ENCODE assay signal across 17 cellular contexts in genomic region chr1:231924183-231924582, GRCh38.
DNase-seq lines count a peak whose midpoint lies in the region; ATAC-seq and TF ChIP-seq lines count a peak whose summit lies in the region.
"Had no signal": no experiment of that assay in that cellular context is flagged by ENCODE, and none has a peak within 500 bp of the region (broad histone marks: within the 10 kb centered on the region; RNA-seq: fewer than 3 reads in every experiment).

No MANE protein-coding gene starts in this region.

- intact Hi-C loops in left ventricle myocardium inferior (cut with micrococcal nuclease) = no loop called here
- intact Hi-C loops in Right ventricle myocardium superior (cut with DNase I) = no loop called here

- peaks cover 79% of the 10 kb centered on the region for H3K4me1 ChIP-seq in left ventricle myocardium inferior
- H3K4me1 ChIP-seq in CD8-positive, alpha-beta memory T cell (ENCODE audit: insufficient read depth, low read length) = peaks cover 15% of the 10 kb centered on the region
- H3K4me1 ChIP-seq: uterus had no signal

- H3K4me3 ChIP-seq in left ventricle myocardium inferior = no peak overlapping the region
- H3K4me3 ChIP-seq in CD8-positive, alpha-beta memory T cell (ENCODE audit: low read length) = no peak overlapping the region
- H3K4me3 ChIP-seq: K562, SK-N-MC, uterus had no signal

- H3K27me3 ChIP-seq in left ventricle myocardium inferior (ENCODE audit: low read depth) = no peaks in the 10 kb centered on the region
- no peaks in the 10 kb centered on the region for H3K27me3 ChIP-seq in CD8-positive, alpha-beta memory T cell (ENCODE audit: insufficient read depth, low read length, poor library complexity, severe bottlenecking)
- H3K27me3 ChIP-seq: uterus had no signal

- H3K27ac Mint-ChIP-seq in CD8-positive, alpha-beta memory T cell = no peak overlapping the region
- H3K27ac Mint-ChIP-seq: activated T-helper 2 cell treated with anti-CD3 and anti-CD28 coated beads, Interferon-gamma antibody, Interleukin-2, Interleukin-4, amounts not matched to agents 10 μg/mL and 5 μg/mL and 100 μg/mL, durations not matched to agents 14 hours and 24 hours and 36 hours; natural killer cell treated with Interleukin-12 subunit alpha and Interleukin-12 subunit beta and Interleukin-15 and Interleukin-18, amount 100 ng/mL, for 72 hours had no signal

- peaks cover 29 to 51% (median 45%) of the 10 kb centered on the region in 3 donors for H3K4me1 Mint-ChIP-seq in CD8-positive, alpha-beta memory T cell

- POLR2A ChIA-PET in CD8-positive, alpha-beta memory T cell (lab: Charles Lee) = no interaction called here

- no peaks in the 10 kb centered on the region for H3K36me3 ChIP-seq in left ventricle myocardium inferior
- no peaks in the 10 kb centered on the region for H3K36me3 ChIP-seq in CD8-positive, alpha-beta memory T cell (ENCODE audit: insufficient read depth, low read length)
- H3K36me3 ChIP-seq: uterus had no signal

- peaks cover 0 to under 1% of the 10 kb centered on the region in 2 donors for H3K27me3 Mint-ChIP-seq in CD8-positive, alpha-beta memory T cell
- H3K27me3 Mint-ChIP-seq: natural killer cell treated with Interleukin-12 subunit alpha and Interleukin-12 subunit beta and Interleukin-15 and Interleukin-18, amount 100 ng/mL, for 72 hours had no signal

- H3K9me3 ChIP-seq in left ventricle myocardium inferior (replicated peaks) = no peaks in the 10 kb centered on the region
- H3K9me3 ChIP-seq in CD8-positive, alpha-beta memory T cell (ENCODE audit: low read length) = no peaks in the 10 kb centered on the region
- H3K9me3 ChIP-seq: uterus had no signal

- no peak for TF ChIP-seq CTCF in left ventricle myocardium inferior (IDR thresholded peaks at IDR 0.05; ENCODE audit: borderline replicate concordance)

- CTCF ChIA-PET in CD8-positive, alpha-beta memory T cell (lab: Charles Lee) = no interaction called here

- H3K27ac ChIP-seq in left ventricle myocardium inferior (replicated peaks) = peak overlapping the region; percentile 61
- peak overlapping the region; percentile 39 for H3K27ac ChIP-seq in angular gyrus (ENCODE audit: low read depth, low read length)
- no peak overlapping the region for H3K27ac ChIP-seq in CD8-positive, alpha-beta memory T cell (ENCODE audit: low read depth, low read length)
- H3K27ac ChIP-seq: SK-N-MC, uterus had no signal

- H3K36me3 Mint-ChIP-seq in CD8-positive, alpha-beta memory T cell = peaks cover 0 to 11% (median 9%) of the 10 kb centered on the region in 3 donors
- H3K36me3 Mint-ChIP-seq: natural killer cell treated with Interleukin-12 subunit alpha and Interleukin-12 subunit beta and Interleukin-15 and Interleukin-18, amount 100 ng/mL, for 72 hours had no signal

- ATAC-seq in Right ventricle myocardium superior (ENCODE audit: poor library complexity) (no peak), HG03457 (IDR thresholded peaks at IDR 0.05; ENCODE audit: unreplicated experiment) (no peak)
- ATAC-seq: K562; natural killer cell treated with Interleukin-12 subunit alpha and Interleukin-12 subunit beta and Interleukin-15 and Interleukin-18, amount 100 ng/mL, for 72 hours; stimulated activated naive CD8-positive, alpha-beta T cell treated with anti-CD3 and anti-CD28 coated beads, Interleukin-15, Interleukin-2, amounts not matched to agents 100 U/mL and 50 U/mL, for 24 hours had no signal

- no peak overlapping the region for H3K4me3 Mint-ChIP-seq in CD8-positive, alpha-beta memory T cell
- H3K4me3 Mint-ChIP-seq: natural killer cell treated with Interleukin-12 subunit alpha and Interleukin-12 subunit beta and Interleukin-15 and Interleukin-18, amount 100 ng/mL, for 72 hours had no signal

- H3K9me3 Mint-ChIP-seq in CD8-positive, alpha-beta memory T cell = no peaks in the 10 kb centered on the region
- H3K9me3 Mint-ChIP-seq: activated T-helper 2 cell treated with anti-CD3 and anti-CD28 coated beads, Interferon-gamma antibody, Interleukin-2, Interleukin-4, amounts not matched to agents 10 μg/mL and 5 μg/mL and 100 μg/mL, durations not matched to agents 14 hours and 24 hours and 36 hours; natural killer cell treated with Interleukin-12 subunit alpha and Interleukin-12 subunit beta and Interleukin-15 and Interleukin-18, amount 100 ng/mL, for 72 hours had no signal

- DNase-seq in left ventricle myocardium inferior (no peak), Right ventricle myocardium superior (no peak), myocyte (ENCODE audit: low read depth) (peak; percentile 71), SW480 (ENCODE audit: low spot score) (no peak)
- DNase-seq in activated CD4-positive, alpha-beta T cell treated with anti-CD3 and anti-CD28 coated beads, Interleukin-2, amount 50 U/mL, for 48 hours = no peak
- no peak for DNase-seq in CD8-positive, alpha-beta memory T cell
- DNase-seq: activated CD8-positive, alpha-beta memory T cell treated with anti-CD3 and anti-CD28 coated beads for 24 hours; NCI-H187; small intestine; stimulated activated naive CD8-positive, alpha-beta T cell treated with anti-CD3 and anti-CD28 coated beads, Interleukin-15, Interleukin-2, amounts not matched to agents 100 U/mL and 50 U/mL, for 24 hours; uterus had no signal
